ENCODE assay signal across 1 cellular context in genomic region chr1:48089356-48089891, GRCh38.
TF ChIP-seq lines count a peak whose summit lies in the region.

No MANE protein-coding gene starts in this region.

TF ChIP-seq in K562, 482 proteins besides CTCF, POLR2A, EP300 and RAD21 (continued from another document):
- TF ChIP-seq E2F5 (CRISPR knock-in tag; IDR thresholded peaks at IDR 0.05) (no peak), ESRRA (IDR thresholded peaks at IDR 0.05; ENCODE audit: borderline replicate concordance, low read depth) (no peak), HDAC2 (IDR thresholded peaks at IDR 0.05) (no peak), ZEB2 (IDR thresholded peaks at IDR 0.05) (no peak), SMARCA5 (IDR thresholded peaks at IDR 0.05) (no peak), ZNF778 (CRISPR knock-in tag; IDR thresholded peaks at IDR 0.05) (no peak), USF2 (CRISPR knock-in tag; IDR thresholded peaks at IDR 0.05) (no peak), ZNF253 (CRISPR knock-in tag; conservative IDR thresholded peaks at IDR 0.05) (no peak)
- TF ChIP-seq, protein P1, sequence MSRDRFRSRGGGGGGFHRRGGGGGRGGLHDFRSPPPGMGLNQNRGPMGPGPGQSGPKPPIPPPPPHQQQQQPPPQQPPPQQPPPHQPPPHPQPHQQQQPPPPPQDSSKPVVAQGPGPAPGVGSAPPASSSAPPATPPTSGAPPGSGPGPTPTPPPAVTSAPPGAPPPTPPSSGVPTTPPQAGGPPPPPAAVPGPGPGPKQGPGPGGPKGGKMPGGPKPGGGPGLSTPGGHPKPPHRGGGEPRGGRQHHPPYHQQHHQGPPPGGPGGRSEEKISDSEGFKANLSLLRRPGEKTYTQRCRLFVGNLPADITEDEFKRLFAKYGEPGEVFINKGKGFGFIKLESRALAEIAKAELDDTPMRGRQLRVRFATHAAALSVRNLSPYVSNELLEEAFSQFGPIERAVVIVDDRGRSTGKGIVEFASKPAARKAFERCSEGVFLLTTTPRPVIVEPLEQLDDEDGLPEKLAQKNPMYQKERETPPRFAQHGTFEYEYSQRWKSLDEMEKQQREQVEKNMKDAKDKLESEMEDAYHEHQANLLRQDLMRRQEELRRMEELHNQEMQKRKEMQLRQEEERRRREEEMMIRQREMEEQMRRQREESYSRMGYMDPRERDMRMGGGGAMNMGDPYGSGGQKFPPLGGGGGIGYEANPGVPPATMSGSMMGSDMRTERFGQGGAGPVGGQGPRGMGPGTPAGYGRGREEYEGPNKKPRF (IDR thresholded peaks at IDR 0.05; ENCODE audit: low read depth, low read length): no peak
- TF ChIP-seq, protein P2, sequence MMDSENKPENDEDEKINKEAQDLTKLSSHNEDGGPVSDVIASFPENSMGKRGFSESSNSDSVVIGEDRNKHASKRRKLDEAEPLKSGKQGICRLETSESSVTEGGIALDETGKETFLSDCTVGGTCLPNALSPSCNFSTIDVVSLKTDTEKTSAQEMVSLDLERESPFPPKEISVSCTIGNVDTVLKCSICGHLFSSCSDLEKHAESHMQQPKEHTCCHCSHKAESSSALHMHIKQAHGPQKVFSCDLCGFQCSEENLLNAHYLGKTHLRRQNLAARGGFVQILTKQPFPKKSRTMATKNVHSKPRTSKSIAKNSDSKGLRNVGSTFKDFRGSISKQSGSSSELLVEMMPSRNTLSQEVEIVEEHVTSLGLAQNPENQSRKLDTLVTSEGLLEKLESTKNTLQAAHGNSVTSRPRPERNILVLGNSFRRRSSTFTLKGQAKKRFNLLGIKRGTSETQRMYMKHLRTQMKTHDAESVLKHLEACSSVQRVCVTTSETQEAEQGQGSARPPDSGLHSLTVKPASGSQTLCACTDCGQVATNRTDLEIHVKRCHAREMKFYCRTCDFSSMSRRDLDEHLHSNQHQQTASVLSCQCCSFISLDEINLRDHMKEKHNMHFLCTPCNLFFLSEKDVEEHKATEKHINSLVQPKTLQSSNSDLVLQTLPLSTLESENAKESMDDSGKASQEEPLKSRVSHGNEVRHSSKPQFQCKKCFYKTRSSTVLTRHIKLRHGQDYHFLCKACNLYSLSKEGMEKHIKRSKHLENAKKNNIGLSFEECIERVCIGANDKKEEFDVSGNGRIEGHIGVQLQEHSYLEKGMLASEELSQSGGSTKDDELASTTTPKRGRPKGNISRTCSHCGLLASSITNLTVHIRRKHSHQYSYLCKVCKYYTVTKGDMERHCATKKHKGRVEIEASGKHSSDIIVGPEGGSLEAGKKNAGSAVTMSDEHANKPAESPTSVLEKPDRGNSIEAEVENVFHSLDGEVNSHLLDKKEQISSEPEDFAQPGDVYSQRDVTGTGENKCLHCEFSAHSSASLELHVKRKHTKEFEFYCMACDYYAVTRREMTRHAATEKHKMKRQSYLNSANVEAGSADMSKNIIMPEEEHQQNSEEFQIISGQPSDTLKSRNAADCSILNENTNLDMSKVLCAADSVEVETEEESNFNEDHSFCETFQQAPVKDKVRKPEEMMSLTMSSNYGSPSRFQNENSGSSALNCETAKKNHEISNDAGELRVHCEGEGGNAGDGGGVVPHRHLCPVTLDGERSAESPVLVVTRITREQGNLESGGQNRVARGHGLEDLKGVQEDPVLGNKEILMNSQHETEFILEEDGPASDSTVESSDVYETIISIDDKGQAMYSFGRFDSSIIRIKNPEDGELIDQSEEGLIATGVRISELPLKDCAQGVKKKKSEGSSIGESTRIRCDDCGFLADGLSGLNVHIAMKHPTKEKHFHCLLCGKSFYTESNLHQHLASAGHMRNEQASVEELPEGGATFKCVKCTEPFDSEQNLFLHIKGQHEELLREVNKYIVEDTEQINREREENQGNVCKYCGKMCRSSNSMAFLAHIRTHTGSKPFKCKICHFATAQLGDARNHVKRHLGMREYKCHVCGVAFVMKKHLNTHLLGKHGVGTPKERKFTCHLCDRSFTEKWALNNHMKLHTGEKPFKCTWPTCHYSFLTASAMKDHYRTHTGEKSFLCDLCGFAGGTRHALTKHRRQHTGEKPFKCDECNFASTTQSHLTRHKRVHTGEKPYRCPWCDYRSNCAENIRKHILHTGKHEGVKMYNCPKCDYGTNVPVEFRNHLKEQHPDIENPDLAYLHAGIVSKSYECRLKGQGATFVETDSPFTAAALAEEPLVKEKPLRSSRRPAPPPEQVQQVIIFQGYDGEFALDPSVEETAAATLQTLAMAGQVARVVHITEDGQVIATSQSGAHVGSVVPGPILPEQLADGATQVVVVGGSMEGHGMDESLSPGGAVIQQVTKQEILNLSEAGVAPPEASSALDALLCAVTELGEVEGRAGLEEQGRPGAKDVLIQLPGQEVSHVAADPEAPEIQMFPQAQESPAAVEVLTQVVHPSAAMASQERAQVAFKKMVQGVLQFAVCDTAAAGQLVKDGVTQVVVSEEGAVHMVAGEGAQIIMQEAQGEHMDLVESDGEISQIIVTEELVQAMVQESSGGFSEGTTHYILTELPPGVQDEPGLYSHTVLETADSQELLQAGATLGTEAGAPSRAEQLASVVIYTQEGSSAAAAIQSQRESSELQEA (IDR thresholded peaks at IDR 0.05; ENCODE audit: low read depth): no peak
